19 cellular contexts compared by ENCODE assay signal in the genomic region with DNA sequence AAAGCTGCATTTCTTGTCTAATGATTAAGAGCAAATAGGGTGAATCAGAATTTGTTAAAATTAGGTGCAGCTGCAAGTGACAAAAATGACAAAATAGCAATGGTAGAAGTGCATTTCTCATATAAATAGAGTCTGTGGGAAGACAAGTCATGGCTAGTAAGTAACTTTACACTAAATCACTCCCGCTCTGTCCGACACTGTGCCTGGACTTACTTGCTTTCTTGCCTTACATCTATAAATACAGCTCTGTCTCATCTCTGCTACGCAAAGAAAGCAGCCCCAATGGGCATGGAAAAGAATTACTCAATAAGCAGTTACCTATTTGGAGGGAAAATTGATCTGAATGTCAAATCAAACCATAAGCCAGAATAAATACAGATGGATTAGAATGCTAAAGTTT.
"Had no signal": no experiment of that assay in that cellular context is flagged by ENCODE, and none has a peak within 500 bp of the region (broad histone marks: within the 10 kb centered on the region; RNA-seq: fewer than 3 reads in every experiment).

No MANE protein-coding gene starts in this region.

- H3K27me3 ChIP-seq: body of pancreas had no signal

- H3K27ac ChIP-seq: body of pancreas, SK-N-MC, WERI-Rb-1 had no signal

- H3K36me3 ChIP-seq: WERI-Rb-1 had no signal

- H3K4me3 ChIP-seq: body of pancreas, SK-N-MC had no signal

- DNase-seq: activated CD4-positive, alpha-beta memory T cell treated with anti-CD3 and anti-CD28 coated beads, Interleukin-2, amount 10 ng/mL, durations not matched to agents 7 days and 5 days; activated CD4-positive, alpha-beta T cell treated with anti-CD3 and anti-CD28 coated beads for 36 hours; activated CD4-positive, alpha-beta T cell treated with anti-CD3 and anti-CD28 coated beads, Interleukin-2, amount 50 U/mL, for 1 hour; activated effector memory CD4-positive, alpha-beta T cell treated with Interleukin-2 at 50 U/mL for 16 hours; activated naive CD4-positive, alpha-beta T cell; aorta; body of pancreas; Kasumi-1; NCI-H1105 treated with DMSO at 0.1 percent for 48 hours; NCI-H1436 treated with DMSO at 0.1 percent for 48 hours; NCI-H187; NCI-H2081; NCI-H510A treated with DMSO at 0.1 percent for 48 hours; NCI-H69; PC-3; T-helper 1 cell; WERI-Rb-1 had no signal

- ATAC-seq: activated CD4-positive, alpha-beta T cell treated with anti-CD3 and anti-CD28 coated beads for 36 hours; body of pancreas; PC-3; Right ventricle myocardium inferior had no signal

- H3K9me3 ChIP-seq: body of pancreas had no signal
